Comparison of ENCODE assay signal across 14 cellular contexts in genomic region chr2:239368906-239369584, GRCh38. TPM values are rescaled to one million over a fixed set of nuclear protein-coding genes. Genes with fewer than 3 reads are reported as not detected.
DNase-seq lines count a peak whose midpoint lies in the region; TF ChIP-seq lines count a peak whose summit lies in the region.
"Had no signal": no experiment of that assay in that cellular context is flagged by ENCODE, and none has a peak within 500 bp of the region (broad histone marks: within the 10 kb centered on the region; RNA-seq: fewer than 3 reads in every experiment).

No MANE protein-coding gene starts in this region.

- H3K4me1 Mint-ChIP-seq in IgD-negative memory B cell (peaks cover 4 to 13% (median 8%) of the 10 kb centered on the region in 3 donors), H9 (no peaks in the 10 kb centered on the region; a peak in 1 of 4 replicates)

- no peak overlapping the region for H3K27ac ChIP-seq in DOHH2 (ENCODE audit: low read depth, low read length)
- no peak overlapping the region for H3K27ac ChIP-seq in H9 (ENCODE audit: insufficient read length, low read depth, low read length)
- H3K27ac ChIP-seq: KMS-11 had no signal

- WGBS in H9 (ENCODE audit: extremely low coverage, insufficient read length, low lambda C conversion rate), result no CpG with 5 or more reads among the region's 20 CpGs

- H3K14ac ChIP-seq in H9 (ENCODE audit: insufficient read depth, low read length), result no peak overlapping the region

- H4K8ac ChIP-seq in H9 (replicated peaks; ENCODE audit: insufficient read length, low read depth, low read length), result no peak overlapping the region

- H3K18ac ChIP-seq in H9 (ENCODE audit: insufficient read length, low read depth, low read length), result no peak overlapping the region

- H3T11ph ChIP-seq in H9 (ENCODE audit: low read length), result no peak overlapping the region

- H3K27me3 ChIP-seq in BE2C (no peaks in the 10 kb centered on the region), DOHH2 (ENCODE audit: control insufficient read depth, low read length) (no peaks in the 10 kb centered on the region), H9 (ENCODE audit: insufficient read depth, low read length) (no peaks in the 10 kb centered on the region)

- peak overlapping the region; percentile 29 to 97 (median 75) for H3K27ac Mint-ChIP-seq in IgD-negative memory B cell
- H3K27ac Mint-ChIP-seq in H9, result no peak overlapping the region
- H3K27ac Mint-ChIP-seq: type B pancreatic cell had no signal

- H3K27me3 Mint-ChIP-seq in IgD-negative memory B cell (no peaks in the 10 kb centered on the region), H9 (ENCODE audit: low read depth) (no peaks in the 10 kb centered on the region)
- H3K27me3 Mint-ChIP-seq: type B pancreatic cell had no signal

- no peak overlapping the region for H3K4ac ChIP-seq in H9 (ENCODE audit: low read depth, low read length)

- no peak overlapping the region for H2BK120ac ChIP-seq in H9 (ENCODE audit: low read depth, low read length, poor library complexity, severe bottlenecking)

- H2BK5ac ChIP-seq in H9 (ENCODE audit: insufficient read length, low read length), result no peak overlapping the region

- H4K5ac ChIP-seq in H9 (ENCODE audit: insufficient read length, low read depth, low read length), result no peak overlapping the region

- no peak overlapping the region for H3K23ac ChIP-seq in H9 (ENCODE audit: insufficient read length, low read depth, low read length)

- no peak overlapping the region for H3K56ac ChIP-seq in H9 (ENCODE audit: insufficient read length, low read depth, low read length)

- H2BK12ac ChIP-seq in H9 (ENCODE audit: insufficient read length, low read depth, low read length), result no peak overlapping the region

- no peak overlapping the region for H3K9ac ChIP-seq in H9 (ENCODE audit: extremely low read depth, insufficient read length, low read length)
- H3K9ac ChIP-seq: KMS-11 had no signal

- H3K4me1 ChIP-seq in BE2C (peaks cover 17% of the 10 kb centered on the region), DOHH2 (ENCODE audit: control insufficient read depth, low read length) (peaks cover 28% of the 10 kb centered on the region), H9 (ENCODE audit: insufficient read depth, low read length) (no peaks in the 10 kb centered on the region)
- H3K4me1 ChIP-seq: Caco-2 had no signal

- TF ChIP-seq CTCF in BE2C (IDR thresholded peaks at IDR 0.05; ENCODE audit: low read depth, low read length), result no peak
- no peak for TF ChIP-seq CTCF in DOHH2 (IDR thresholded peaks at IDR 0.05; ENCODE audit: low read depth, low read length, poor library complexity, severe bottlenecking)
- TF ChIP-seq CTCF in H9 (conservative IDR thresholded peaks at IDR 0.05), result no peak

- no peak overlapping the region for H2BK20ac ChIP-seq in H9 (ENCODE audit: low read depth, low read length, poor library complexity, severe bottlenecking)

- H4K20me1 ChIP-seq in DOHH2 (ENCODE audit: control insufficient read depth, insufficient read depth, low read depth, low read length), result peaks cover 24% of the 10 kb centered on the region
- peaks cover 2% of the 10 kb centered on the region for H4K20me1 ChIP-seq in H9 (ENCODE audit: control insufficient read depth, insufficient read depth, insufficient read length)

- H3K4me2 ChIP-seq in DOHH2 (ENCODE audit: low read length) (peak overlapping the region; percentile 51), H9 (ENCODE audit: insufficient read depth, insufficient read length, low read length) (no peak overlapping the region)
- H3K4me2 ChIP-seq: KMS-11 had no signal

- no peaks in the 10 kb centered on the region for H3F3A ChIP-seq in DOHH2 (ENCODE audit: control insufficient read depth, insufficient read depth)

- H2AFZ ChIP-seq in H9 (ENCODE audit: low read length), result no peak overlapping the region

- H3K79me1 ChIP-seq in H9 (ENCODE audit: insufficient read depth, low read depth, low read length, poor library complexity, severe bottlenecking), result no peaks in the 10 kb centered on the region

- H3K79me2 ChIP-seq in DOHH2 (ENCODE audit: control insufficient read depth, low read length) (no peaks in the 10 kb centered on the region), H9 (ENCODE audit: insufficient read depth, low read length) (peaks cover 2% of the 10 kb centered on the region; the same call in 1 of the 2 replicates)

- no peaks in the 10 kb centered on the region for H3K23me2 ChIP-seq in H9 (ENCODE audit: insufficient read length, low read depth, low read length, poor library complexity, severe bottlenecking)

- H3K4me3 Mint-ChIP-seq in IgD-negative memory B cell, result peak overlapping the region in 3 of 4 donors; percentile 34 to 91 (median 90)
- H3K4me3 Mint-ChIP-seq in H9, result no peak overlapping the region
- H3K4me3 Mint-ChIP-seq: type B pancreatic cell had no signal

- H4K91ac ChIP-seq in H9 (ENCODE audit: insufficient read length, low read depth, low read length), result no peak overlapping the region

- H2AK5ac ChIP-seq in H9 (ENCODE audit: insufficient read length, low read length), result no peak overlapping the region

- DNase-seq in BE2C (peak; percentile 54), hepatic stellate cell (ENCODE audit: low spot score) (peak; percentile 31), H9 (no peak), activated gamma-delta T cell (lab: John Stamatoyannopoulos, UW) (no peak), cerebellar nuclear complex (lab: John Stamatoyannopoulos, UW) (no peak)
- DNase-seq in stimulated activated CD8-positive, alpha-beta memory T cell treated with anti-CD3 and anti-CD28 coated beads, Interleukin-4, amount 100 ng/mL, for 48 hours, result no peak
- DNase-seq: Caco-2, mesendoderm, NCI-H82, SW 1271 had no signal

- H3K36me3 Mint-ChIP-seq in IgD-negative memory B cell (peaks cover 1% of the 10 kb centered on the region), H9 (ENCODE audit: insufficient read depth in 1 of 3, low read depth in 3 of 3) (peaks cover 0 to 10% (median 5%) of the 10 kb centered on the region in 3 experiments; a peak in 3 of 7 replicates)

- H3K9me3 ChIP-seq in BE2C, result no peaks in the 10 kb centered on the region
- H3K9me3 ChIP-seq in DOHH2 (ENCODE audit: control insufficient read depth, insufficient read depth, low read length), result no peaks in the 10 kb centered on the region
- H3K9me3 ChIP-seq in H9 (ENCODE audit: control insufficient read depth, low read depth, low read length), result no peaks in the 10 kb centered on the region
- H3K9me3 ChIP-seq: Caco-2 had no signal

- no peak overlapping the region for H3K4me3 ChIP-seq in BE2C (ENCODE audit: low read depth, low read length)
- no peak overlapping the region for H3K4me3 ChIP-seq in DOHH2 (ENCODE audit: low read length)

- H2BK15ac ChIP-seq in H9 (ENCODE audit: low read depth, low read length), result no peak overlapping the region

- no peaks in the 10 kb centered on the region for H3K9me2 ChIP-seq in DOHH2 (replicated peaks; ENCODE audit: control insufficient read depth, low read length)

- no peaks in the 10 kb centered on the region for H3K36me3 ChIP-seq in BE2C
- H3K36me3 ChIP-seq in DOHH2 (ENCODE audit: control insufficient read depth, low read length), result no peaks in the 10 kb centered on the region

- H3K9me3 Mint-ChIP-seq in IgD-negative memory B cell (no peaks in the 10 kb centered on the region), H9 (no peaks in the 10 kb centered on the region)
- H3K9me3 Mint-ChIP-seq: type B pancreatic cell had no signal

RNA-seq across cellular contexts. Expression of gene HDAC4, which starts 31.8 kb away (rescaled TPM):
- 9.3 TPM for polyA plus RNA-seq in BE2C (2012; ENCODE audit: insufficient read depth, insufficient read length, low read depth)
- polyA plus RNA-seq in IgD-negative memory B cell, result 2.8 TPM
- 27.5 and 32.0 TPM in 2 replicates for total RNA-seq in H9 (2021)

Comparison
In these comparisons a context has a peak if more than half of its experiments do, and no peak if none do; other contexts are left out.
1. DNase-seq: peak in BE2C (single experiment) and hepatic stellate cell (single experiment); none in stimulated activated CD8-positive, alpha-beta memory T cell treated with anti-CD3 and anti-CD28 coated beads, Interleukin-4, amount 100 ng/mL, for 48 hours (single experiment), H9 (single experiment), activated gamma-delta T cell (single experiment) and cerebellar nuclear complex (0 of 2).
2. H3K27ac Mint-ChIP-seq: peak in IgD-negative memory B cell (3 of 3); none in H9 (0 of 3).
3. H3K4me3 Mint-ChIP-seq: peak in IgD-negative memory B cell (3 of 4); none in H9 (0 of 2).